In genomic region chrX:7446815-7447214, GRCh38 we compare ENCODE assay signal across 16 cellular contexts.
A peak's percentile ranks its signal among the peaks of the same experiment; 100 is the strongest.
DNase-seq lines count a peak whose midpoint lies in the region; ATAC-seq and TF ChIP-seq lines count a peak whose summit lies in the region.
"Had no signal": no experiment of that assay in that cellular context is flagged by ENCODE, and none has a peak within 500 bp of the region (broad histone marks: within the 10 kb centered on the region; RNA-seq: fewer than 3 reads in every experiment).

No MANE protein-coding gene starts in this region.

- H3K36me3 ChIP-seq in mesendoderm (ENCODE audit: control insufficient read depth, insufficient read depth, low read length) (no peaks in the 10 kb centered on the region), thyroid gland (no peaks in the 10 kb centered on the region), SJCRH30 (no peaks in the 10 kb centered on the region)

- CTCF ChIA-PET in Calu3 (lab: Charles Lee) = no interaction called here

- H3K27ac Mint-ChIP-seq in Calu3 (ENCODE audit: unreplicated experiment) = no peak overlapping the region
- H3K27ac Mint-ChIP-seq: CD14-positive monocyte had no signal

- H2BK15ac ChIP-seq in mesendoderm (replicated peaks; ENCODE audit: low read depth) = no peak overlapping the region

- no peak for ATAC-seq in HG03520 (IDR thresholded peaks at IDR 0.05; ENCODE audit: unreplicated experiment)
- ATAC-seq: HCT116, K562 had no signal

- no peak overlapping the region for H2AK5ac ChIP-seq in mesendoderm (ENCODE audit: low read length)

- H3K23ac ChIP-seq in mesendoderm (ENCODE audit: low read length) = no peak overlapping the region

- no peak overlapping the region for H2BK5ac ChIP-seq in mesendoderm (ENCODE audit: low read length)

- H3K4me3 ChIP-seq in mesendoderm (ENCODE audit: low read length) (no peak overlapping the region), thyroid gland (replicated peaks in 1 of 3) (no peak overlapping the region), SJCRH30 (no peak overlapping the region)
- H3K4me3 ChIP-seq: K562 had no signal

- H3K79me1 ChIP-seq in mesendoderm (ENCODE audit: low read length) = no peaks in the 10 kb centered on the region

- no peak overlapping the region for H3K4ac ChIP-seq in mesendoderm (ENCODE audit: low read depth, low read length)

- TF ChIP-seq POLR2A in thyroid gland (IDR thresholded peaks at IDR 0.05) = no peak

- H3K56ac ChIP-seq in mesendoderm (ENCODE audit: low read length) = no peak overlapping the region

- no peaks in the 10 kb centered on the region for H3K4me1 ChIP-seq in mesendoderm (ENCODE audit: control insufficient read depth, low read depth, low read length)
- H3K4me1 ChIP-seq in thyroid gland = no peaks in the 10 kb centered on the region
- no peaks in the 10 kb centered on the region for H3K4me1 ChIP-seq in SJCRH30

- H3K27ac ChIP-seq in epithelial cell of prostate (no peak overlapping the region), mesendoderm (ENCODE audit: low read depth, low read length) (no peak overlapping the region), thyroid gland (no peak overlapping the region), SJCRH30 (no peak overlapping the region)

- no peak overlapping the region for H3K4me2 ChIP-seq in mesendoderm (ENCODE audit: low read length)

- H4K8ac ChIP-seq in mesendoderm (ENCODE audit: low read depth, low read length) = no peak overlapping the region

- BruUV-seq in Calu3 (replicated peaks; lab: Mats Ljungman, UMichigan) = no TSS peak

- H4K5ac ChIP-seq in mesendoderm (ENCODE audit: low read length) = no peak overlapping the region

- H3K27me3 ChIP-seq in mesendoderm (ENCODE audit: insufficient read depth, low read length, poor library complexity) (no peaks in the 10 kb centered on the region), thyroid gland (no peaks in the 10 kb centered on the region), SJCRH30 (no peaks in the 10 kb centered on the region)

- no CpG with 5 or more reads among the region's 4 CpGs for WGBS in mesendoderm (ENCODE audit: extremely low coverage, insufficient coverage, low lambda C conversion rate)
- WGBS in thyroid gland, 2 donors = 80 to 89% methylated on average over 4 of the region's 4 CpGs

- TF ChIP-seq CTCF in Calu3 (IDR thresholded peaks at IDR 0.05; ENCODE audit: unreplicated experiment) (no peak), thyroid gland (IDR thresholded peaks at IDR 0.05) (no peak)

- H2BK120ac ChIP-seq in mesendoderm (ENCODE audit: low read depth, low read length) = no peak overlapping the region

- no peaks in the 10 kb centered on the region for H3K27me3 Mint-ChIP-seq in Calu3 (ENCODE audit: unreplicated experiment)

- intact Hi-C loops in Calu3 (cut with micrococcal nuclease; ENCODE audit: unreplicated experiment) = no loop called here
- intact Hi-C loops in thyroid gland (cut with DNase I) = no loop called here

- DNase-seq in Calu3 (peak; percentile 16), NCI-H226 (peak; percentile 65), epithelial cell of prostate (ENCODE audit: low read depth, low spot score) (peak; percentile 53), mesendoderm (peak; percentile 21), thyroid gland (no peak), SJCRH30 (no peak)
- no peak for DNase-seq in stimulated activated CD4-positive, alpha-beta T cell treated with anti-CD3 and anti-CD28 coated beads, Interleukin-1b, Interleukin-23, amount 100 ng/mL, for 48 hours
- DNase-seq: COR-L47, GDM1, NCI-H1092, NCI-H446, SHP77 treated with DMSO at 0.1 percent for 48 hours had no signal

- H3K9ac ChIP-seq in mesendoderm (ENCODE audit: low read length) = no peak overlapping the region

- H3K4me1 Mint-ChIP-seq in Calu3 (ENCODE audit: low read depth, unreplicated experiment) = no peaks in the 10 kb centered on the region

- no peaks in the 10 kb centered on the region for H3K79me2 ChIP-seq in mesendoderm (ENCODE audit: control insufficient read depth, insufficient read depth, low read length)

- H3K4me3 Mint-ChIP-seq in Calu3 (ENCODE audit: low read depth, unreplicated experiment) = no peak overlapping the region
- H3K4me3 Mint-ChIP-seq: CD14-positive monocyte had no signal

- peaks cover 2% of the 10 kb centered on the region for H3K9me3 Mint-ChIP-seq in Calu3 (ENCODE audit: low read depth, unreplicated experiment)

- H3K9me3 ChIP-seq in thyroid gland = no peaks in the 10 kb centered on the region
- H3K9me3 ChIP-seq in SJCRH30 (replicated peaks) = no peaks in the 10 kb centered on the region

- no peaks in the 10 kb centered on the region for H3K36me3 Mint-ChIP-seq in Calu3 (ENCODE audit: insufficient read depth, unreplicated experiment)
- H3K36me3 Mint-ChIP-seq: CD14-positive monocyte had no signal

- no peak overlapping the region for H3K18ac ChIP-seq in mesendoderm (ENCODE audit: low read length)

Comparison
In these comparisons a context has a peak if more than half of its experiments do, and no peak if none do; other contexts are left out.
1. DNase-seq: peak in Calu3 (single experiment), NCI-H226 (single experiment), epithelial cell of prostate (single experiment) and mesendoderm (single experiment); none in stimulated activated CD4-positive, alpha-beta T cell treated with anti-CD3 and anti-CD28 coated beads, Interleukin-1b, Interleukin-23, amount 100 ng/mL, for 48 hours (single experiment), thyroid gland (0 of 2) and SJCRH30 (0 of 2).